ENCODE assay signal across 1 cellular context in genomic region chr22:20509344-20510047, GRCh38.
A peak's percentile ranks its signal among the peaks of the same experiment; 100 is the strongest.
TF ChIP-seq lines count a peak whose summit lies in the region.

No MANE protein-coding gene starts in this region.

TF ChIP-seq in K562, 482 proteins besides CTCF, POLR2A, EP300 and RAD21 (continued from another document and continues in another):
- TF ChIP-seq ZBTB43 (CRISPR knock-in tag; IDR thresholded peaks at IDR 0.05) = peak; percentile 95
- TF ChIP-seq GATAD2B (IDR thresholded peaks at IDR 0.05; ENCODE audit: borderline replicate concordance) = no peak
- no peak for TF ChIP-seq BRF1 (IDR thresholded peaks at IDR 0.05; ENCODE audit: borderline replicate concordance, extremely low read depth, insufficient read length)
- TF ChIP-seq FOS (IDR thresholded peaks at IDR 0.05; ENCODE audit: extremely low read depth, insufficient read length) = no peak
- peak; percentile 26 for TF ChIP-seq HNRNPK (IDR thresholded peaks at IDR 0.05; ENCODE audit: low read depth, low read length, poor library complexity, severe bottlenecking)
- TF ChIP-seq SRF (CRISPR knock-in tag; IDR thresholded peaks at IDR 0.05) = no peak
- peak; percentile 96 for TF ChIP-seq FOXK1 (CRISPR knock-in tag; IDR thresholded peaks at IDR 0.05; ENCODE audit: borderline replicate concordance)
- TF ChIP-seq IFI16 (CRISPR knock-in tag; IDR thresholded peaks at IDR 0.05) = no peak
- TF ChIP-seq PCBP1 (IDR thresholded peaks at IDR 0.05; ENCODE audit: low read depth, low read length, poor library complexity, severe bottlenecking) = no peak
- TF ChIP-seq ZSCAN32 (CRISPR knock-in tag; IDR thresholded peaks at IDR 0.05) = no peak
- no peak for TF ChIP-seq VEZF1 (CRISPR knock-in tag; IDR thresholded peaks at IDR 0.05)
- TF ChIP-seq GABPB1 (CRISPR knock-in tag; IDR thresholded peaks at IDR 0.05) = no peak
- TF ChIP-seq EP400 (IDR thresholded peaks at IDR 0.05) = no peak
- TF ChIP-seq JUND (IDR thresholded peaks at IDR 0.05; ENCODE audit: borderline replicate concordance, low read depth, low read length) = peak; percentile 98
- TF ChIP-seq JUND (tag; IDR thresholded peaks at IDR 0.05; ENCODE audit: borderline replicate concordance, low read depth, low read length) = no peak
- TF ChIP-seq XRCC5 (IDR thresholded peaks at IDR 0.05; ENCODE audit: low read depth, low read length) = 0 out of 2 replicates have a peak, but pooled peaks have one; percentile 45
- TF ChIP-seq BRD4 (IDR thresholded peaks at IDR 0.05) = peak; percentile 34; the same call in 1 of the 2 replicates
- TF ChIP-seq KHSRP (IDR thresholded peaks at IDR 0.05) = no peak
- TF ChIP-seq ZBTB33 (CRISPR knock-in tag; IDR thresholded peaks at IDR 0.05) = peak; percentile 87
- TF ChIP-seq FOXA3 (CRISPR knock-in tag; conservative IDR thresholded peaks at IDR 0.05 in 1 of 2, IDR thresholded peaks at IDR 0.05 in 1 of 2) = no peak
- peak; percentile 12 for TF ChIP-seq SMAD1 (IDR thresholded peaks at IDR 0.05; ENCODE audit: low read depth, low read length, partially characterized antibody)
- TF ChIP-seq FOXP4 (CRISPR knock-in tag; IDR thresholded peaks at IDR 0.05; ENCODE audit: borderline replicate concordance) = peak; percentile 84; the same call in 1 of the 2 replicates
- peak in 1 of 2 experiments; percentile 76; a peak in 1 of 4 replicates for TF ChIP-seq ZMIZ1 (IDR thresholded peaks at IDR 0.05; ENCODE audit: low read depth in 2 of 2, low read length in 2 of 2)
- TF ChIP-seq CEBPG (CRISPR knock-in tag; IDR thresholded peaks at IDR 0.05) = no peak
- TF ChIP-seq CEBPG (tag; conservative IDR thresholded peaks at IDR 0.05 in 1 of 2, IDR thresholded peaks at IDR 0.05 in 1 of 2) = peak in 1 of 2 experiments; percentile 100; a peak in 2 of 4 replicates
- peak; percentile 83 for TF ChIP-seq PCBP2 (IDR thresholded peaks at IDR 0.05; ENCODE audit: low read depth, low read length, poor library complexity, severe bottlenecking)
- TF ChIP-seq ZC3H8 (IDR thresholded peaks at IDR 0.05) = no peak
- no peak for TF ChIP-seq NCOA4 (IDR thresholded peaks at IDR 0.05; ENCODE audit: partially characterized antibody)
- no peak for TF ChIP-seq MLX (CRISPR knock-in tag; conservative IDR thresholded peaks at IDR 0.05)
- TF ChIP-seq PTBP1 (IDR thresholded peaks at IDR 0.05; ENCODE audit: low read depth, low read length) = 0 out of 2 replicates have a peak, but pooled peaks have one; percentile 51
- TF ChIP-seq XRCC4 (IDR thresholded peaks at IDR 0.05; ENCODE audit: extremely low read depth, insufficient read depth, insufficient read length) = no peak
- TF ChIP-seq MXI1 (IDR thresholded peaks at IDR 0.05; ENCODE audit: low read depth, low read length) = 0 out of 2 replicates have a peak, but pooled peaks have one; percentile 13
- no peak for TF ChIP-seq PREB (CRISPR knock-in tag; IDR thresholded peaks at IDR 0.05)
- TF ChIP-seq CGGBP1 (CRISPR knock-in tag; IDR thresholded peaks at IDR 0.05) = peak; percentile 81; the same call in 1 of the 2 replicates
- TF ChIP-seq ZBTB40 (IDR thresholded peaks at IDR 0.05) = no peak
- TF ChIP-seq ZBTB40 (CRISPR knock-in tag; IDR thresholded peaks at IDR 0.05) = no peak
- TF ChIP-seq RCOR1 (IDR thresholded peaks at IDR 0.05; ENCODE audit: borderline replicate concordance in 1 of 2, low read depth in 2 of 2, low read length in 2 of 2) = peak; percentile 78 to 96
- no peak for TF ChIP-seq BDP1 (IDR thresholded peaks at IDR 0.05; ENCODE audit: insufficient read depth, insufficient read length)
- TF ChIP-seq PTRF (tag; IDR thresholded peaks at IDR 0.05) = no peak
